9 cellular contexts compared by ENCODE assay signal in the genomic region with DNA sequence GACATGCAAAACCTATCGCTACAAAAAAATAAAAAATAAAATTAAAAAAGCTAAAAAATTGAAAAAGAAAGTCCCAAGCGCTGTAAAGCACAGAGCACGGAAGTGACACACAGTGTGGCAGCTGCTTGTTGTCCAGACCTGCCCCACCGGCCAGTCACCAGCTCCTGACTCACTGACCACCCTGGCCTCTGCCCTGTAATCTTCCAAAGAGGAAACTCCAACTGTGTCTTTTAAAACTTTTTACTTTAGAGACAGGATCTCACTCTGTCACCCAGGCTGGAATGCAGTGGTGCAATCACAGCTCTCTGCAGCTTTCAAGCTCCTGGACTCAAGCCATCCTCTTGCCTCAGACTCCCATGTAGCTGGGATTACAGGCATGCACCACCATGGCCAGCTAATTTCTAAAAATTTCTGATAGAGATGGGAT. TPM values are rescaled to one million over a fixed set of nuclear protein-coding genes. Genes with fewer than 3 reads are reported as not detected.
DNase-seq lines count a peak whose midpoint lies in the region; ATAC-seq, FAIRE-seq and TF ChIP-seq lines count a peak whose summit lies in the region.
"Had no signal": no experiment of that assay in that cellular context is flagged by ENCODE, and none has a peak within 500 bp of the region (broad histone marks: within the 10 kb centered on the region; RNA-seq: fewer than 3 reads in every experiment).

No MANE protein-coding gene starts in this region.

- TF ChIP-seq RAD21 in A549 (conservative IDR thresholded peaks at IDR 0.05 in 1 of 2, IDR thresholded peaks at IDR 0.05 in 1 of 2): peak; percentile 7 to 20; a peak in 1 of 5 replicates

- TF ChIP-seq POLR2A in A549 (IDR thresholded peaks at IDR 0.05; ENCODE audit: low read length) (no peak), endothelial cell of umbilical vein (IDR thresholded peaks at IDR 0.05; ENCODE audit: low read depth, low read length) (peak; percentile 24)

- H3K79me2 ChIP-seq in endothelial cell of umbilical vein (ENCODE audit: control insufficient read depth, insufficient read depth, low read length): peaks cover 57% of the 10 kb centered on the region

- H3K27me3 ChIP-seq in MG63 (no peaks in the 10 kb centered on the region), endothelial cell of umbilical vein (ENCODE audit: control insufficient read depth in 2 of 2, insufficient read depth in 2 of 2, low read length in 2 of 2) (no peaks in the 10 kb centered on the region)

- BruUV-seq in endothelial cell of umbilical vein (replicated peaks; lab: Mats Ljungman, UMichigan): no TSS peak

- peak; percentile 65 to 79; a peak in 3 of 5 replicates for TF ChIP-seq EP300 in A549 (IDR thresholded peaks at IDR 0.05)

- intact Hi-C loops in endothelial cell of umbilical vein (cut with micrococcal nuclease): loop anchor here (1.0 to 5.0 kb wide), 6 partner anchors 16 to 103 kb away; no protein-coding TSS in a partner anchor

- peak overlapping the region; percentile 67 for H3K4me2 ChIP-seq in A549
- H3K4me2 ChIP-seq in endothelial cell of umbilical vein (ENCODE audit: insufficient read depth, low read length): peak overlapping the region; percentile 26

- H4K20me1 ChIP-seq in endothelial cell of umbilical vein (replicated peaks; ENCODE audit: control insufficient read depth, extremely low read depth, insufficient read depth, low read length): no peaks in the 10 kb centered on the region

- H3K4me3 ChIP-seq in A549: 0 out of 3 replicates have a peak overlapping the region, but pooled peaks have one; percentile 3
- no peak overlapping the region for H3K4me3 ChIP-seq in MG63
- H3K4me3 ChIP-seq in endothelial cell of umbilical vein (replicated peaks in 1 of 3; ENCODE audit: insufficient read depth in 1 of 3, low read depth in 1 of 3, low read length in 3 of 3): no peak overlapping the region

- dilution Hi-C loops in endothelial cell of umbilical vein (cut with MboI; ENCODE audit: extremely low pct_ligation_motif_present, low sequenced_read_pairs): no loop called here

- 50% methylated on average over 4 of the region's 4 CpGs for WGBS in A549 (ENCODE audit: missing lambda C conversion rate)

- FAIRE-seq in A549 (lab: Jason Lieb, UNC) (no peak), endothelial cell of umbilical vein (lab: Jason Lieb, UNC) (peak; percentile 90)

- no peaks in the 10 kb centered on the region for H3K9me1 ChIP-seq in endothelial cell of umbilical vein (replicated peaks; ENCODE audit: control insufficient read depth, extremely low read depth, insufficient read depth, low read length)

- no peak for TF ChIP-seq CTCF in A549 (IDR thresholded peaks at IDR 0.05)
- no peak for TF ChIP-seq CTCF in endothelial cell of umbilical vein (IDR thresholded peaks at IDR 0.05; ENCODE audit: extremely low read depth in 1 of 2, insufficient read depth in 1 of 2, low read depth in 1 of 2, low read length in 2 of 2)

- ATAC-seq in A549: peak; percentile 70 to 79

- H3K36me3 ChIP-seq in MG63 (peaks cover 3% of the 10 kb centered on the region), endothelial cell of umbilical vein (ENCODE audit: control insufficient read depth in 2 of 2, extremely low read depth in 1 of 2, insufficient read depth in 2 of 2, low read length in 2 of 2) (no peaks in the 10 kb centered on the region)

- H3K9ac ChIP-seq in endothelial cell of umbilical vein (replicated peaks; ENCODE audit: extremely low read depth, insufficient read depth, low read length): peak overlapping the region; percentile 43

- POLR2A ChIA-PET in A549 (lab: Yijun Ruan, JAX) (interaction anchor here (0.6 to 1.4 kb wide), 5 partner anchors 20 to 69 kb away, joined by 3 to 5 read pairs (median 5); no protein-coding TSS in a partner anchor), endothelial cell of umbilical vein (lab: Charles Lee) (interaction anchor here (0.9 to 1.3 kb wide), 3 partner anchors 13 to 62 kb away, joined by 4 read pairs; no protein-coding TSS in a partner anchor)

- H3K4me1 ChIP-seq in A549 (peaks cover 63% of the 10 kb centered on the region), endothelial cell of umbilical vein (ENCODE audit: control insufficient read depth, extremely low read depth, insufficient read depth, low read length) (peaks cover 22% of the 10 kb centered on the region)

- no peaks in the 10 kb centered on the region for H3K9me3 ChIP-seq in A549
- H3K9me3 ChIP-seq in MG63: no peaks in the 10 kb centered on the region
- no peaks in the 10 kb centered on the region for H3K9me3 ChIP-seq in endothelial cell of umbilical vein (replicated peaks; ENCODE audit: control insufficient read depth, insufficient read depth, low read length)

- no peak overlapping the region for H2AFZ ChIP-seq in endothelial cell of umbilical vein (ENCODE audit: low read depth, low read length)

- peak overlapping the region; percentile 77 to 89 for H3K27ac ChIP-seq in A549
- peak overlapping the region; percentile 83 for H3K27ac ChIP-seq in endothelial cell of umbilical vein (ENCODE audit: insufficient read depth, low read depth, low read length)

- DNase-seq in A549 (ENCODE audit: low read depth in 1 of 2, low spot score in 1 of 2): peak in 1 of 2 experiments; percentile 72
- DNase-seq in MG63: peak; percentile 93
- DNase-seq in endothelial cell of umbilical vein (ENCODE audit: low read depth, low spot score): peak; percentile 75
- peak; percentile 81 for DNase-seq in mesenteric fat pad (ENCODE audit: low spot score)
- no peak for DNase-seq in KG1 (lab: John Stamatoyannopoulos, UW)
- no peak for DNase-seq in NCI-H1694 treated with DMSO at 0.1 percent for 48 hours (lab: John Stamatoyannopoulos, UW)
- DNase-seq in NCI-H1092 treated with DMSO at 0.1 percent for 48 hours (lab: John Stamatoyannopoulos, UW): no peak
- DNase-seq in T-helper 1 cell: no peak
- DNase-seq: CD4-positive, alpha-beta memory T cell had no signal

- CTCF ChIA-PET in A549 (lab: Yijun Ruan, JAX) (interaction anchor here (1.0 to 2.6 kb wide), 8 partner anchors 13 to 111 kb away, joined by 3 to 14 read pairs (median 6); no protein-coding TSS in a partner anchor), endothelial cell of umbilical vein (lab: Charles Lee) (interaction anchor here (0.6 to 2.3 kb wide), 13 partner anchors 10 to 140 kb away, joined by 3 to 10 read pairs (median 4); no protein-coding TSS in a partner anchor)

TF ChIP-seq in A549, 52 proteins besides CTCF, POLR2A, EP300 and RAD21 (continues in another document):
- TF ChIP-seq FOSL2 (IDR thresholded peaks at IDR 0.05): peak; percentile 60
- TF ChIP-seq FOSL2 (CRISPR knock-in tag; IDR thresholded peaks at IDR 0.05): peak; percentile 67
- TF ChIP-seq, protein P1, sequence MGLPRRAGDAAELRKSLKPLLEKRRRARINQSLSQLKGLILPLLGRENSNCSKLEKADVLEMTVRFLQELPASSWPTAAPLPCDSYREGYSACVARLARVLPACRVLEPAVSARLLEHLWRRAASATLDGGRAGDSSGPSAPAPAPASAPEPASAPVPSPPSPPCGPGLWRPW (IDR thresholded peaks at IDR 0.05): peak; percentile 52
- no peak for TF ChIP-seq PHF8 (IDR thresholded peaks at IDR 0.05; ENCODE audit: borderline replicate concordance, low read depth)

TF ChIP-seq in endothelial cell of umbilical vein, 7 proteins besides CTCF, POLR2A, EP300 and RAD21:
- TF ChIP-seq MYC (IDR thresholded peaks at IDR 0.05; ENCODE audit: low read depth, low read length): no peak
- peak; percentile 22 for TF ChIP-seq GATA2 (IDR thresholded peaks at IDR 0.05; ENCODE audit: insufficient read depth, insufficient read length, low read depth, low read length)
- peak; percentile 79 for TF ChIP-seq FOS (IDR thresholded peaks at IDR 0.05; ENCODE audit: borderline replicate concordance, insufficient read depth, low read length)
- TF ChIP-seq POLR2AphosphoS5 (IDR thresholded peaks at IDR 0.05; ENCODE audit: insufficient read depth, low read depth, low read length): peak; percentile 64
- peak; percentile 43 for TF ChIP-seq JUN (IDR thresholded peaks at IDR 0.05; ENCODE audit: borderline replicate concordance, insufficient read depth, insufficient read length, low read depth)
- TF ChIP-seq EZH2 (IDR thresholded peaks at IDR 0.05; ENCODE audit: borderline replicate concordance, low read depth, low read length, severe bottlenecking): no peak

RNA-seq across cellular contexts. Expression of gene GNA12, which starts 23.6 kb away (rescaled TPM):
- polyA plus RNA-seq in A549 (2011; rRNA removed) (43.7 and 44.0 TPM in 2 replicates), A549 (2017; fragmentation: RNase III; extraction: RNeasy Plus Mini Kit Qiagen cat#74134 plus additional on column Dnase treatment) (33.0 to 35.6 TPM (median 34.5 TPM) in 3 replicates), endothelial cell of umbilical vein (75.1 and 95.5 TPM in 2 replicates)
- 35.5 and 55.4 TPM in 2 replicates for polyA plus RNA-seq in A549 (2012; cell fraction: cytosol; rRNA removed)
- 30.9 and 37.5 TPM in 2 replicates for polyA plus RNA-seq in A549 (2012; cell fraction: nucleus; rRNA removed)
- polyA minus RNA-seq in A549 (2011; rRNA and poly(A)+ RNA removed): 66.4 and 75.1 TPM in 2 replicates
- 23.1 and 49.1 TPM in 2 replicates for total RNA-seq in MG63 (2014; rRNA removed; shearing (Covaris generic); ENCODE audit: low replicate concordance)
- total RNA-seq in endothelial cell of umbilical vein (56.0 and 63.0 TPM in 2 replicates), mesenteric fat pad (70.1 TPM)
- 71.0 and 81.6 TPM in 2 replicates for polyA plus RNA-seq in endothelial cell of umbilical vein (2011; cell fraction: cytosol; rRNA removed)
- 43.9 and 56.3 TPM in 2 replicates for polyA plus RNA-seq in endothelial cell of umbilical vein (2011; cell fraction: nucleus; rRNA removed)
- 56.8 and 58.8 TPM in 2 replicates for polyA plus RNA-seq in endothelial cell of umbilical vein (2012)
- polyA minus RNA-seq in endothelial cell of umbilical vein: 106 TPM in 2 replicates
- 18.8 TPM for polyA minus RNA-seq in endothelial cell of umbilical vein (2011; cell fraction: cytosol; rRNA and poly(A)+ RNA removed)
- 35.5 and 39.8 TPM in 2 replicates for polyA minus RNA-seq in endothelial cell of umbilical vein (2011; cell fraction: nucleus; rRNA and poly(A)+ RNA removed)

Comparison
In these comparisons a context has a peak if more than half of its experiments do, and no peak if none do; other contexts are left out.
1. DNase-seq: peak in MG63 (single experiment), endothelial cell of umbilical vein (single experiment) and mesenteric fat pad (single experiment); none in KG1 (single experiment), NCI-H1694 treated with DMSO at 0.1 percent for 48 hours (single experiment), NCI-H1092 treated with DMSO at 0.1 percent for 48 hours (single experiment) and T-helper 1 cell (0 of 5).